In genomic region chr2:43226558-43226954, GRCh38 we compare ENCODE assay signal across 8 cellular contexts. TPM values are rescaled to one million over a fixed set of nuclear protein-coding genes. Genes with fewer than 3 reads are reported as not detected.
DNase-seq lines count a peak whose midpoint lies in the region; ATAC-seq and TF ChIP-seq lines count a peak whose summit lies in the region.

TSS of gene ZFP36L2 (minus strand) at chr2:43226606. CDS start at chr2:43226315, 291 bp downstream.

- H3K36me3 ChIP-seq in vagina: peaks cover 0 to 47% of the 10 kb centered on the region in 2 donors

- H3K27me3 ChIP-seq in vagina: no peaks in the 10 kb centered on the region

- H3K9me3 ChIP-seq in vagina: no peaks in the 10 kb centered on the region

- H3K4me3 ChIP-seq in vagina: peak within 1 kb of the TSS; percentile 97 to 99

- intact Hi-C loops in left ventricle myocardium superior (cut with micrococcal nuclease) (loop anchor here (10.0 kb wide), 4 partner anchors 92 to 372 kb away; no protein-coding TSS in a partner anchor), vagina (cut with DNase I) (loop anchor here (5.0 to 10.0 kb wide), 5 partner anchors 154 to 362 kb away; no protein-coding TSS in a partner anchor)

- peak within 1 kb of the TSS; percentile 99 for H3K27ac ChIP-seq in vagina

- ATAC-seq in GM18502 (IDR thresholded peaks at IDR 0.05; ENCODE audit: poor library complexity, unreplicated experiment): peak; percentile 60
- peak; percentile 47 for ATAC-seq in HG02938 (IDR thresholded peaks at IDR 0.05; ENCODE audit: unreplicated experiment)
- ATAC-seq in left ventricle myocardium superior: peak; percentile 80

- peak in 1 of 3 experiments; percentile 25 for TF ChIP-seq CTCF in vagina (IDR thresholded peaks at IDR 0.05)

- H3K4me1 ChIP-seq in vagina: peaks cover 24% of the 10 kb centered on the region

- peak; percentile 56 for DNase-seq in NCI-H187 treated with DMSO at 0.1 percent for 48 hours (lab: John Stamatoyannopoulos, UW)
- peak; percentile 88 to 98 (median 93) for DNase-seq in T-helper 2 cell
- DNase-seq in amygdala (lab: John Stamatoyannopoulos, UW): peak; percentile 41 to 98 (median 92)
- DNase-seq in left ventricle myocardium superior: peak; percentile 99
- DNase-seq in pulmonary artery endothelial cell (ENCODE audit: low read depth, low spot score): peak; percentile 85
- peak in 1 of 2 donors; percentile 96 for DNase-seq in vagina (ENCODE audit: extremely low spot score in 2 of 2)

- peak; percentile 60 to 92 for TF ChIP-seq POLR2A in vagina (IDR thresholded peaks at IDR 0.05)

RNA-seq across cellular contexts. Expression of gene ZFP36L2, which starts in this region (rescaled TPM):
- 55.0 TPM for total RNA-seq in left ventricle myocardium superior
- total RNA-seq in pulmonary artery endothelial cell: 5.0 and 5.7 TPM in 2 replicates
- total RNA-seq in vagina: 206 TPM
